In the genomic region with DNA sequence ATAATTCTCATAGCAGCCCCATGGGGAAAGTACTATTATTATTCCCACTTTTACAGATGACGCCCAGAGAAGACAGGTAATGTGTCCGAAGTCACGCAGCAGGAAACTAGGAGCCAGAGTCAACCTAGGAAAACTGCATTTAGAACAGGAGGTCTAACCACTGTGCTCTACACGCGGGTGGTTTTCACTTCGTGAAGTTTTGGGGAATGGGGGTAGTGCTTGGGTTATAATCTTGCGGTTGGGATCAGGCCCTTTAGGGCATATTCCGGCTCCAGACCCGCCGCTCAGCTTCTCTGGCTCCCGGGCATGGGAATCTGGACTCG, we compare ENCODE assay signal across 9 cellular contexts. TPM values are rescaled to one million over a fixed set of nuclear protein-coding genes. Genes with fewer than 3 reads are reported as not detected.
DNase-seq lines count a peak whose midpoint lies in the region; ATAC-seq and TF ChIP-seq lines count a peak whose summit lies in the region.
"Had no signal": no experiment of that assay in that cellular context is flagged by ENCODE, and none has a peak within 500 bp of the region (broad histone marks: within the 10 kb centered on the region; RNA-seq: fewer than 3 reads in every experiment).

No MANE protein-coding gene starts in this region.

- H3K4me1 Mint-ChIP-seq in neural progenitor cell = peaks cover 67% of the 10 kb centered on the region

- TF ChIP-seq CTCF in C4-2B (conservative IDR thresholded peaks at IDR 0.05) = no peak
- no peak for TF ChIP-seq CTCF in MM.1S (IDR thresholded peaks at IDR 0.05; ENCODE audit: low read length)
- no peak for TF ChIP-seq CTCF in neural progenitor cell (IDR thresholded peaks at IDR 0.05)

- H3K9ac ChIP-seq in MM.1S (ENCODE audit: low read length) (peak overlapping the region; percentile 46; the same call in 1 of the 2 replicates), neural progenitor cell (no peak overlapping the region)

- H2AFZ ChIP-seq in MM.1S (ENCODE audit: low read length) (peak overlapping the region; percentile 96), neural progenitor cell (replicated peaks) (no peak overlapping the region)

- H3K79me2 ChIP-seq in MM.1S (ENCODE audit: low read length) (no peaks in the 10 kb centered on the region), neural progenitor cell (ENCODE audit: low read depth) (peaks cover 89% of the 10 kb centered on the region)

- peak overlapping the region; percentile 90 for H3K4me3 ChIP-seq in MM.1S (ENCODE audit: low read length)
- peak overlapping the region; percentile 86 for H3K4me3 ChIP-seq in effector memory CD4-positive, alpha-beta T cell (ENCODE audit: insufficient read depth, low read depth, low read length, poor library complexity, severe bottlenecking)
- H3K4me3 ChIP-seq in neural progenitor cell = peak overlapping the region; percentile 94

- peaks cover 30% of the 10 kb centered on the region for H3K36me3 Mint-ChIP-seq in neural progenitor cell

- peaks cover under 1% of the 10 kb centered on the region for H3K27me3 Mint-ChIP-seq in neural progenitor cell (ENCODE audit: insufficient read depth, low read depth)

- DNase-seq in MM.1S = no peak
- no peak for DNase-seq in effector memory CD4-positive, alpha-beta T cell
- no peak for DNase-seq in neural progenitor cell (ENCODE audit: low spot score)

- peak overlapping the region; percentile 82 for H3K4me3 Mint-ChIP-seq in neural progenitor cell

- H3F3A ChIP-seq in MM.1S (ENCODE audit: insufficient read depth, low read length) (peaks cover 8% of the 10 kb centered on the region; the same call in 1 of the 2 replicates), neural progenitor cell (ENCODE audit: low read depth) (peaks cover 73% of the 10 kb centered on the region)

- H3K4me1 ChIP-seq in MM.1S (ENCODE audit: low read length) (0 out of 2 replicates have a peak, but pooled peaks cover 9% of the 10 kb centered on the region), neural progenitor cell (peaks cover 54% of the 10 kb centered on the region)
- peaks cover 17% of the 10 kb centered on the region for H3K4me1 ChIP-seq in effector memory CD4-positive, alpha-beta T cell (ENCODE audit: control insufficient read depth, insufficient read depth, low read length, poor library complexity, severe bottlenecking)

- peaks cover 49% of the 10 kb centered on the region for H3K27me3 ChIP-seq in MM.1S (replicated peaks; ENCODE audit: insufficient read depth, low read length)
- H3K27me3 ChIP-seq in effector memory CD4-positive, alpha-beta T cell (replicated peaks; ENCODE audit: control insufficient read depth, insufficient read depth, low read length, poor library complexity, severe bottlenecking) = peaks cover 22% of the 10 kb centered on the region
- no peaks in the 10 kb centered on the region for H3K27me3 ChIP-seq in neural progenitor cell

- H3K4me2 ChIP-seq in MM.1S (ENCODE audit: low read depth, low read length) = peak overlapping the region; percentile 91
- peak overlapping the region; percentile 98 for H3K4me2 ChIP-seq in neural progenitor cell

- H3K9me2 ChIP-seq in MM.1S (replicated peaks; ENCODE audit: insufficient read depth, low read length) = no peaks in the 10 kb centered on the region

- no peak for ATAC-seq in HG03432 (IDR thresholded peaks at IDR 0.05; ENCODE audit: unreplicated experiment)
- ATAC-seq in GM21447 (IDR thresholded peaks at IDR 0.05; ENCODE audit: unreplicated experiment) = no peak
- ATAC-seq in HG02840 (IDR thresholded peaks at IDR 0.05; ENCODE audit: low FRiP score, unreplicated experiment) = no peak
- ATAC-seq in GM19467 (IDR thresholded peaks at IDR 0.05; ENCODE audit: unreplicated experiment) = no peak

- H3K36me3 ChIP-seq in MM.1S (replicated peaks; ENCODE audit: insufficient read depth, low read length) (no peaks in the 10 kb centered on the region), neural progenitor cell (peaks cover 10% of the 10 kb centered on the region)
- H3K36me3 ChIP-seq in effector memory CD4-positive, alpha-beta T cell (ENCODE audit: control insufficient read depth, insufficient read depth, low read length) = no peaks in the 10 kb centered on the region

- H3K27ac ChIP-seq in C4-2B (peak overlapping the region; percentile 86), MM.1S (ENCODE audit: low read length) (peak overlapping the region; percentile 30; the same call in 1 of the 2 replicates), neural progenitor cell (peak overlapping the region; percentile 99)
- no peak overlapping the region for H3K27ac ChIP-seq in effector memory CD4-positive, alpha-beta T cell (ENCODE audit: insufficient read depth, low read length, poor library complexity, severe bottlenecking)

- H3K27ac Mint-ChIP-seq in neural progenitor cell = no peak overlapping the region

- H3K9me3 Mint-ChIP-seq in neural progenitor cell = no peaks in the 10 kb centered on the region

- no peaks in the 10 kb centered on the region for H4K20me1 ChIP-seq in MM.1S (ENCODE audit: insufficient read depth, low read length)
- peaks cover 88% of the 10 kb centered on the region for H4K20me1 ChIP-seq in neural progenitor cell (ENCODE audit: low read depth)

- H3K9me3 ChIP-seq in MM.1S (replicated peaks; ENCODE audit: insufficient read depth, low read length) (no peaks in the 10 kb centered on the region), neural progenitor cell (ENCODE audit: low read depth) (no peaks in the 10 kb centered on the region)
- no peaks in the 10 kb centered on the region for H3K9me3 ChIP-seq in effector memory CD4-positive, alpha-beta T cell (ENCODE audit: control insufficient read depth, low read length)
- H3K9me3 ChIP-seq: mucosa of descending colon had no signal

RNA-seq across cellular contexts. Expression of a gene that starts 5.2 kb away (rescaled TPM):
- 614 and 623 TPM in 2 replicates for total RNA-seq in neural progenitor cell (ENCODE audit: low replicate concordance)
